In the genomic region with DNA sequence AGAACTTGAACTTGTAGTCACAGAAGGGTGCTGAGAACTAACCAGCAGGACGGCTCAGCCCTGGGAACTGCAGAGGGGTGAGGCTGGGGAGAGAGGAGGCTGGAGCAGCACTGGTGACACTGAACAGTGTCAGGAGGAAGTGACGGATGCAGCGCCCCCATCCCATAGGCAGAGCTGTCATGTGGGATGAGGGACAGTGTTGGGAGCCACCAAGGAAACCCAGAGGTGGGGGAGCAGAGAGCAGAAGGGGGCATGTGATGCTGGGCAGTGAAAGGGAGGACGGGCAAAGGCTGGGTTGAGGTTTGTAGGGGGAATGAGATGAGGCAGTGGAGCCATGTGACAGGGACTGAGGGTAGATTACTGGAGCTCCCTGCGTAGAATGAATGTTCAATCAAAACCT, we compare ENCODE assay signal across 16 cellular contexts. TPM values are rescaled to one million over a fixed set of nuclear protein-coding genes. Genes with fewer than 3 reads are reported as not detected.
A peak's percentile ranks its signal among the peaks of the same experiment; 100 is the strongest.
DNase-seq lines count a peak whose midpoint lies in the region; ATAC-seq, FAIRE-seq and TF ChIP-seq lines count a peak whose summit lies in the region.
"Had no signal": no experiment of that assay in that cellular context is flagged by ENCODE, and none has a peak within 500 bp of the region (broad histone marks: within the 10 kb centered on the region; RNA-seq: fewer than 3 reads in every experiment).

No MANE protein-coding gene starts in this region.

- no peaks in the 10 kb centered on the region for H3K36me3 ChIP-seq in CD8-positive, alpha-beta T cell (ENCODE audit: insufficient read depth, low read length)
- H3K36me3 ChIP-seq in neuronal stem cell (replicated peaks in 1 of 2; ENCODE audit: control insufficient read depth in 2 of 2, insufficient read depth in 2 of 2, low read length in 2 of 2) = no peaks in the 10 kb centered on the region
- H3K36me3 ChIP-seq in osteoblast (ENCODE audit: insufficient read depth, low read length) = no peaks in the 10 kb centered on the region
- H3K36me3 ChIP-seq: cardiac muscle cell had no signal

- H3K27ac ChIP-seq in CD8-positive, alpha-beta T cell (ENCODE audit: low read depth, low read length) = no peak overlapping the region
- H3K27ac ChIP-seq in neuronal stem cell (replicated peaks; ENCODE audit: low read length) = no peak overlapping the region
- no peak overlapping the region for H3K27ac ChIP-seq in osteoblast (ENCODE audit: low read depth, low read length)
- H3K27ac ChIP-seq: cardiac muscle cell, RWPE1 had no signal

- H3K9ac ChIP-seq in neuronal stem cell (ENCODE audit: low read depth, low read length, poor library complexity) = peak overlapping the region; percentile 31

- H3K18ac ChIP-seq in neuronal stem cell (ENCODE audit: low read length) = no peak overlapping the region

- H2BK5ac ChIP-seq in neuronal stem cell (ENCODE audit: low read length) = no peak overlapping the region

- peaks cover 69% of the 10 kb centered on the region for H3K4me1 Mint-ChIP-seq in CD8-positive, alpha-beta T cell (ENCODE audit: low read depth)
- peaks cover 61% of the 10 kb centered on the region for H3K4me1 Mint-ChIP-seq in dendritic cell treated with granulocyte-macrophage colony-stimulating factor and Interleukin-4, amounts not matched to agents 40 ng/mL and 50 ng/mL, for 4 days (ENCODE audit: low read depth)

- FAIRE-seq in GM12891 (lab: Jason Lieb, UNC) = peak; percentile 58

- H3K14ac ChIP-seq in neuronal stem cell (ENCODE audit: low read length) = no peak overlapping the region

- peak overlapping the region; percentile 30 for H3K23ac ChIP-seq in neuronal stem cell (ENCODE audit: low read depth, low read length, poor library complexity)

- no peaks in the 10 kb centered on the region for H3K9me3 Mint-ChIP-seq in CD8-positive, alpha-beta T cell
- H3K9me3 Mint-ChIP-seq in dendritic cell treated with granulocyte-macrophage colony-stimulating factor and Interleukin-4, amounts not matched to agents 40 ng/mL and 50 ng/mL, for 4 days = no peaks in the 10 kb centered on the region

- H2AK5ac ChIP-seq in neuronal stem cell (ENCODE audit: low read depth, low read length) = peak overlapping the region; percentile 38

- H2BK120ac ChIP-seq in neuronal stem cell (ENCODE audit: low read depth, low read length) = no peak overlapping the region

- H3K4me2 ChIP-seq in neuronal stem cell (ENCODE audit: insufficient read depth, low read length, poor library complexity, severe bottlenecking) (no peak overlapping the region), osteoblast (ENCODE audit: insufficient read depth, low read length) (no peak overlapping the region)

- peaks cover 22% of the 10 kb centered on the region for H3K4me1 ChIP-seq in CD8-positive, alpha-beta T cell (ENCODE audit: insufficient read depth, low read length)
- peaks cover 0 to 5% of the 10 kb centered on the region in 2 donors for H3K4me1 ChIP-seq in neuronal stem cell (ENCODE audit: control insufficient read depth in 2 of 2, insufficient read depth in 1 of 2, low read depth in 1 of 2, low read length in 2 of 2)
- H3K4me1 ChIP-seq in osteoblast (ENCODE audit: insufficient read depth, low read length) = peaks cover 5% of the 10 kb centered on the region

- ATAC-seq in CD8-positive, alpha-beta T cell = no peak
- ATAC-seq: mucosa of descending colon had no signal

- H3K4me3 ChIP-seq in CD8-positive, alpha-beta T cell (ENCODE audit: low read depth, low read length) = no peak overlapping the region
- H3K4me3 ChIP-seq in neuronal stem cell (ENCODE audit: low read length in 2 of 2) = no peak overlapping the region
- H3K4me3 ChIP-seq in osteoblast (ENCODE audit: insufficient read depth, low read length) = no peak overlapping the region
- H3K4me3 ChIP-seq: cardiac muscle cell, mucosa of descending colon had no signal

- peak overlapping the region; percentile 76 for H2BK15ac ChIP-seq in neuronal stem cell (ENCODE audit: low read length)

- H3K27me3 Mint-ChIP-seq in CD8-positive, alpha-beta T cell (ENCODE audit: low read depth) = no peaks in the 10 kb centered on the region
- H3K27me3 Mint-ChIP-seq in dendritic cell treated with granulocyte-macrophage colony-stimulating factor and Interleukin-4, amounts not matched to agents 40 ng/mL and 50 ng/mL, for 4 days = no peaks in the 10 kb centered on the region

- intact Hi-C loops in CD8-positive, alpha-beta T cell (cut with DNase I, micrococcal nuclease) = loop anchor here (2.0 to 10.0 kb wide), 3 partner anchors 61 to 183 kb away; no protein-coding TSS in a partner anchor
- intact Hi-C loops in dendritic cell treated with granulocyte-macrophage colony-stimulating factor and Interleukin-4, amounts not matched to agents 40 ng/mL and 50 ng/mL, for 4 days (cut with micrococcal nuclease) = no loop called here

- CTCF ChIA-PET in CD8-positive, alpha-beta T cell (lab: Charles Lee) = interaction anchor here (1.2 kb wide), 1 partner anchor 64 kb away, joined by 5 read pairs; no protein-coding TSS in a partner anchor

- H3K4ac ChIP-seq in neuronal stem cell (ENCODE audit: low read length) = no peak overlapping the region

- no peak overlapping the region for H2BK12ac ChIP-seq in neuronal stem cell (ENCODE audit: low read length)

- WGBS in neuronal stem cell (ENCODE audit: extremely low coverage in 2 of 2, insufficient read length in 2 of 2, insufficient replicate concordance in 1 of 2), 2 donors = no CpG with 5 or more reads among the region's 5 CpGs

- H4K8ac ChIP-seq in neuronal stem cell (ENCODE audit: low read depth, low read length) = no peak overlapping the region

- peak overlapping the region; percentile 28 for H3K27ac Mint-ChIP-seq in CD8-positive, alpha-beta T cell
- peak overlapping the region; percentile 89 for H3K27ac Mint-ChIP-seq in dendritic cell treated with granulocyte-macrophage colony-stimulating factor and Interleukin-4, amounts not matched to agents 40 ng/mL and 50 ng/mL, for 4 days

- TF ChIP-seq POLR2A in GM12891 (IDR thresholded peaks at IDR 0.05; ENCODE audit: low read depth, low read length) = peak; percentile 70

- no peaks in the 10 kb centered on the region for H3K79me1 ChIP-seq in neuronal stem cell (ENCODE audit: low read depth, low read length)

- POLR2A ChIA-PET in CD8-positive, alpha-beta T cell (lab: Charles Lee) = no interaction called here

- peak overlapping the region; percentile 82 for H3K4me3 Mint-ChIP-seq in CD8-positive, alpha-beta T cell
- H3K4me3 Mint-ChIP-seq in dendritic cell treated with granulocyte-macrophage colony-stimulating factor and Interleukin-4, amounts not matched to agents 40 ng/mL and 50 ng/mL, for 4 days = peak overlapping the region; percentile 81

- no peak for TF ChIP-seq CTCF in CD8-positive, alpha-beta T cell (IDR thresholded peaks at IDR 0.05)
- no peak for TF ChIP-seq CTCF in osteoblast (IDR thresholded peaks at IDR 0.05; ENCODE audit: extremely low read depth, low read depth, low read length)

- peak overlapping the region; percentile 53 for H4K91ac ChIP-seq in neuronal stem cell (ENCODE audit: low read depth, low read length, poor library complexity)

- H3K79me2 ChIP-seq in osteoblast (ENCODE audit: insufficient read depth, low read length) = no peaks in the 10 kb centered on the region

- no peak for DNase-seq in CD8-positive, alpha-beta T cell
- DNase-seq in GM12891 (ENCODE audit: insufficient read length, low spot score) (no peak), neuronal stem cell (ENCODE audit: low spot score) (no peak), LoVo (ENCODE audit: low spot score) (no peak), putamen (ENCODE audit: low spot score) (no peak), osteoblast (ENCODE audit: insufficient read length, low spot score, missing footprints) (no peak)
- DNase-seq in effector CD4-positive, alpha-beta T cell = no peak
- DNase-seq: activated CD4-positive, alpha-beta T cell treated with anti-CD3 and anti-CD28 coated beads for 1 hour; DMS79; H7; mucosa of descending colon; NCI-H1436 treated with DMSO at 0.1 percent for 48 hours; trophoblast cell had no signal

- no peaks in the 10 kb centered on the region for H3K27me3 ChIP-seq in CD8-positive, alpha-beta T cell (ENCODE audit: insufficient read depth, low read length)
- H3K27me3 ChIP-seq in neuronal stem cell (ENCODE audit: control insufficient read depth in 3 of 3, insufficient read depth in 3 of 3, low read depth in 1 of 3, low read length in 3 of 3) = peaks cover 0 to 25% (median 2%) of the 10 kb centered on the region in 3 experiments
- peaks cover 7% of the 10 kb centered on the region for H3K27me3 ChIP-seq in osteoblast (ENCODE audit: insufficient read depth, low read length)
- H3K27me3 ChIP-seq: cardiac muscle cell had no signal

- no peaks in the 10 kb centered on the region for H4K20me1 ChIP-seq in osteoblast (ENCODE audit: insufficient read depth, low read length)

- H2AFZ ChIP-seq in neuronal stem cell (ENCODE audit: low read length) = no peak overlapping the region
- H2AFZ ChIP-seq in osteoblast (ENCODE audit: low read length) = no peak overlapping the region

- no peaks in the 10 kb centered on the region for H3K9me3 ChIP-seq in CD8-positive, alpha-beta T cell (ENCODE audit: low read length)
- no peaks in the 10 kb centered on the region for H3K9me3 ChIP-seq in neuronal stem cell (replicated peaks in 1 of 2; ENCODE audit: control insufficient read depth in 2 of 2, insufficient read depth in 1 of 2, low read depth in 1 of 2, low read length in 2 of 2)
- no peaks in the 10 kb centered on the region for H3K9me3 ChIP-seq in osteoblast (ENCODE audit: low read depth, low read length)
- H3K9me3 ChIP-seq: mucosa of descending colon had no signal

- peaks cover 26% of the 10 kb centered on the region for H3K36me3 Mint-ChIP-seq in CD8-positive, alpha-beta T cell
- H3K36me3 Mint-ChIP-seq in dendritic cell treated with granulocyte-macrophage colony-stimulating factor and Interleukin-4, amounts not matched to agents 40 ng/mL and 50 ng/mL, for 4 days (ENCODE audit: low read depth) = peaks cover 81% of the 10 kb centered on the region

TF ChIP-seq in GM12891, 5 proteins besides CTCF, POLR2A, EP300 and RAD21:
- no peak for TF ChIP-seq PAX5 (IDR thresholded peaks at IDR 0.05; ENCODE audit: insufficient read depth, low read length, severe bottlenecking)
- TF ChIP-seq SPI1 (IDR thresholded peaks at IDR 0.05; ENCODE audit: low read depth, low read length) = 0 out of 2 replicates have a peak, but pooled peaks have one; percentile 22
- 0 out of 2 replicates have a peak, but pooled peaks have one; percentile 23 for TF ChIP-seq POU2F2 (IDR thresholded peaks at IDR 0.05; ENCODE audit: low read depth, low read length)
- TF ChIP-seq TAF1 (IDR thresholded peaks at IDR 0.05; ENCODE audit: low read depth, low read length) = no peak
- peak; percentile 77 for TF ChIP-seq POLR2AphosphoS5 (IDR thresholded peaks at IDR 0.05; ENCODE audit: low read depth, low read length)

RNA-seq across cellular contexts. Expression of a gene that starts 2.1 kb away (rescaled TPM):
- total RNA-seq in CD8-positive, alpha-beta T cell = 10 to 100 TPM; 55.3 to 58.6 TPM
- polyA plus RNA-seq in GM12891 (2012; ENCODE audit: low read depth, missing spikeins) = 654 TPM
- 45.7 TPM for polyA plus RNA-seq in neuronal stem cell (2013, experiment 1 of 2)
- polyA plus RNA-seq in neuronal stem cell (2013, experiment 2 of 2) = 42.1 TPM
- 8.7 and 12.4 TPM in 2 replicates for total RNA-seq in osteoblast

RNA-seq across cellular contexts. Expression of a gene that starts 4.5 kb away (rescaled TPM):
- total RNA-seq in CD8-positive, alpha-beta T cell = 10 to 100 TPM; 40.5 to 45.7 TPM
- 1,963 TPM for polyA plus RNA-seq in GM12891 (2012; ENCODE audit: low read depth, missing spikeins)
- polyA plus RNA-seq in neuronal stem cell (2013, experiment 1 of 2) = 2.2 TPM
- polyA plus RNA-seq in neuronal stem cell (2013, experiment 2 of 2) = 2.2 TPM
- 5.4 and 30.4 TPM in 2 replicates for total RNA-seq in osteoblast
